Comparison of ENCODE assay signal across 8 cellular contexts in the genomic region with DNA sequence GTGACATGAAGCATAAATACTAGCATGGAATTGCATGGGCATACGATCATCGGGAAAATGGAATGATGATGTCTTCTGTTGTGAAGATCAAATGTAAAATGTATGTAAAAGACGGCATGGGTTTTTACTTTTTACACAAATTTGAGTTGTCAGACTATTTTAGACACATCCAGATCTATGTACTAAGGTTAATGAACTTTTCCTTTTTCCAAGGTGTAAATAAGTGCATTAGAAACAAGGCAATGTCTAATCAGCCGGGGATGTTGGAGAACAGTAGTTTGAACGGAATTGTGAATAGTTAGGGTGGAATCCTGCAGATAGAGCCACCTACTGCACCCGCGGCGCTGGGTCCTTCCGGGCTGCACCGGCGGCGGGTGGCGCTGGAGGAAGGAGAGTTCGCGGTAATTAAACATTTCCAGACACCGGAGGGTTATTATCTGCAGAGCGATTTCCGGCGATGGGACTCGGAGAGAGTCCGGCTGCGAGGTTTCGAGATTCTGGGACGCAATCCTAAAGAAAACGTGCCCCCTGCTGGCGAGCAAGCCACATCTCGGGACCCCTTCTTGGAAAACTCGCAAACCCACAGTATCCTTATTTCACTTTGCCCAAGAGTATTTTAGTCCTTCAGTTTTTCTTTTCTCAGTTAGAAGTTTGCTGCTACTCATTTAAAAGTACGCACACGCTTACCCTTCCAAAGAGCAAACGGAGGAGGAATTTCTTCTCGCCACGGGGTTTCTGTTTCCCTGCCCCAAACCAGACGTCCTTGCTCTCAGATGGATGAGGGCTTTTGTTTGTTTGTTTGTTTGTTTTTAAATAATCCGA. TPM values are rescaled to one million over a fixed set of nuclear protein-coding genes. Genes with fewer than 3 reads are reported as not detected.
DNase-seq lines count a peak whose midpoint lies in the region; ATAC-seq and TF ChIP-seq lines count a peak whose summit lies in the region.

No MANE protein-coding gene starts in this region.

- H3K4me1 ChIP-seq in Karpas-422 (ENCODE audit: low read length) (peaks cover 10% of the 10 kb centered on the region), iPS-15b (ENCODE audit: control insufficient read depth, insufficient read depth, low read length) (peaks cover 10% of the 10 kb centered on the region)

- H3K79me2 ChIP-seq in Karpas-422 (ENCODE audit: low read length) = no peaks in the 10 kb centered on the region

- peak overlapping the region; percentile 34; the same call in 1 of the 2 replicates for H2AFZ ChIP-seq in Karpas-422 (ENCODE audit: low read length)

- no peaks in the 10 kb centered on the region for H4K20me1 ChIP-seq in Karpas-422 (ENCODE audit: insufficient read depth, low read depth, low read length)

- no peaks in the 10 kb centered on the region for H3K9me2 ChIP-seq in Karpas-422 (replicated peaks; ENCODE audit: insufficient read depth, low read length)

- peak; percentile 74 for TF ChIP-seq CTCF in astrocyte of the spinal cord (IDR thresholded peaks at IDR 0.05; ENCODE audit: low read depth, low read length)

- in situ Hi-C loops in astrocyte of the spinal cord (cut with HindIII; ENCODE audit: low sequenced_read_pairs) = loop anchor here (25.0 kb wide), 1 partner anchor 851 kb away; no protein-coding TSS in a partner anchor

- H3K4me2 ChIP-seq in Karpas-422 (ENCODE audit: low read depth, low read length, poor library complexity, severe bottlenecking) = peak overlapping the region; percentile 51

- H3K36me3 ChIP-seq in Karpas-422 (ENCODE audit: insufficient read depth, low read length) = no peaks in the 10 kb centered on the region
- no peaks in the 10 kb centered on the region for H3K36me3 ChIP-seq in iPS-15b (ENCODE audit: control insufficient read depth, insufficient read depth, low read length)

- no peak overlapping the region for H3K27ac ChIP-seq in Karpas-422 (ENCODE audit: low read length)

- no peaks in the 10 kb centered on the region for H3K9me3 ChIP-seq in Karpas-422 (ENCODE audit: low read length)
- no peaks in the 10 kb centered on the region for H3K9me3 ChIP-seq in iPS-15b (ENCODE audit: control insufficient read depth, insufficient read depth, low read length)

- H3K4me3 ChIP-seq in Karpas-422 (ENCODE audit: low read length) (peak overlapping the region; percentile 49), astrocyte of the spinal cord (ENCODE audit: low read depth, low read length) (peak overlapping the region; percentile 64), iPS-15b (ENCODE audit: low read depth, low read length) (peak overlapping the region; percentile 36)

- H3K9ac ChIP-seq in Karpas-422 (ENCODE audit: low read length) = peak overlapping the region; percentile 27
- H3K9ac ChIP-seq in iPS-15b (ENCODE audit: low read depth, low read length) = no peak overlapping the region

- peak; percentile 72 for DNase-seq in COLO829 (ENCODE audit: low spot score)
- DNase-seq in Karpas-422 = peak; percentile 80
- DNase-seq in RKO (ENCODE audit: low spot score) = peak; percentile 84
- peak; percentile 87 for DNase-seq in astrocyte of the spinal cord (ENCODE audit: low read depth, low spot score)
- DNase-seq in retina = peak; percentile 90

- peak; percentile 39 for ATAC-seq in GM21367 (IDR thresholded peaks at IDR 0.05; ENCODE audit: unreplicated experiment)
- no peak for ATAC-seq in GM21390 (IDR thresholded peaks at IDR 0.05; ENCODE audit: unreplicated experiment)

- no peaks in the 10 kb centered on the region for H3K27me3 ChIP-seq in Karpas-422 (ENCODE audit: low read length)
- peaks cover 96% of the 10 kb centered on the region for H3K27me3 ChIP-seq in iPS-15b (ENCODE audit: control insufficient read depth, insufficient read depth, low read length)

RNA-seq across cellular contexts. Expression of a gene that starts 4.4 kb away (rescaled TPM):
- not detected in 2 replicates for total RNA-seq in Karpas-422 (2014; rRNA removed; shearing (Covaris generic); ENCODE audit: low replicate concordance)
